16 cellular contexts compared by ENCODE assay signal in genomic region chr5:141772281-141772680, GRCh38.
DNase-seq lines count a peak whose midpoint lies in the region; ATAC-seq and TF ChIP-seq lines count a peak whose summit lies in the region.
"Had no signal": no experiment of that assay in that cellular context is flagged by ENCODE, and none has a peak within 500 bp of the region (broad histone marks: within the 10 kb centered on the region; RNA-seq: fewer than 3 reads in every experiment).

No MANE protein-coding gene starts in this region.

- no peaks in the 10 kb centered on the region for H4K20me1 ChIP-seq in IMR-90 (ENCODE audit: insufficient read depth, low read length)

- H3K9ac ChIP-seq in IMR-90 (ENCODE audit: low read depth, low read length): no peak overlapping the region

- H3K14ac ChIP-seq in IMR-90 (replicated peaks; ENCODE audit: low read depth, low read length): no peak overlapping the region

- in situ Hi-C loops in IMR-90 (cut with MboI; ENCODE audit: low sequenced_read_pairs): no loop called here

- no peak overlapping the region for H4K91ac ChIP-seq in IMR-90 (ENCODE audit: insufficient read depth, low read depth, low read length)

- dilution Hi-C loops in IMR-90 (cut with HindIII; ENCODE audit: low sequenced_read_pairs, unreplicated experiment): no loop called here

- intact Hi-C loops in IMR-90 (cut with micrococcal nuclease): no loop called here

- no peak overlapping the region for H2BK5ac ChIP-seq in IMR-90 (ENCODE audit: low read depth, low read length, poor library complexity, severe bottlenecking)

- no peak for TF ChIP-seq RAD21 in IMR-90 (IDR thresholded peaks at IDR 0.05; ENCODE audit: low read length)

- H2BK20ac ChIP-seq in IMR-90 (ENCODE audit: low read depth, low read length): no peak overlapping the region

- H3K27me3 ChIP-seq in IMR-90 (ENCODE audit: control insufficient read depth, insufficient read depth, low read length): peaks cover 33% of the 10 kb centered on the region

- H3K4me1 ChIP-seq in IMR-90 (ENCODE audit: control insufficient read depth, insufficient read depth, low read length): no peaks in the 10 kb centered on the region

- H2BK15ac ChIP-seq in IMR-90 (ENCODE audit: low read depth, low read length): no peak overlapping the region

- no peak overlapping the region for H3K18ac ChIP-seq in IMR-90 (ENCODE audit: low read depth, low read length)

- no peak overlapping the region for H3K23ac ChIP-seq in IMR-90 (ENCODE audit: low read depth, low read length)

- H2AK5ac ChIP-seq in IMR-90 (ENCODE audit: low read depth, low read length): no peak overlapping the region

- H3K9me1 ChIP-seq in IMR-90 (ENCODE audit: insufficient read depth, low read length): no peaks in the 10 kb centered on the region

- no peak overlapping the region for H4K8ac ChIP-seq in IMR-90 (ENCODE audit: low read depth in 2 of 2, low read length in 2 of 2)

- no peak overlapping the region for H3K4me3 ChIP-seq in IMR-90 (ENCODE audit: insufficient read depth, low read depth, low read length)
- H3K4me3 ChIP-seq in fibroblast of mammary gland (ENCODE audit: control insufficient read depth, low read depth, low read length): no peak overlapping the region

- WGBS in IMR-90 (ENCODE audit: extremely low coverage in 2 of 2, insufficient read length in 1 of 2), 2 experiments: 0% methylated on average over 2 of the region's 9 CpGs; no CpG with 5 or more reads in 1 of the 2 experiments

- no peak for TF ChIP-seq CTCF in IMR-90 (conservative IDR thresholded peaks at IDR 0.05; ENCODE audit: low read depth, low read length)
- TF ChIP-seq CTCF in fibroblast of mammary gland (conservative IDR thresholded peaks at IDR 0.05; ENCODE audit: control insufficient read depth, insufficient read depth, low read depth, low read length): no peak

- H3K4ac ChIP-seq in IMR-90 (ENCODE audit: low read depth, low read length): no peak overlapping the region

- H2AK9ac ChIP-seq in IMR-90 (replicated peaks; ENCODE audit: low read depth, low read length, poor library complexity): peak overlapping the region; percentile 70

- DNase-seq in AG08396 (ENCODE audit: low spot score) (peak; percentile 41), IMR-90 (peak; percentile 45), fibroblast of mammary gland (ENCODE audit: low read depth) (peak; percentile 21), hepatic stellate cell (ENCODE audit: low spot score) (peak; percentile 56), NCI-H526 treated with DMSO at 0.1 percent for 48 hours (lab: John Stamatoyannopoulos, UW) (no peak), mucosa of gallbladder (ENCODE audit: low spot score) (no peak)
- DNase-seq: AML-193; CD4-positive, alpha-beta memory T cell; DND-41; GF-D8; MM.1S; NCI-H187 treated with DMSO at 0.1 percent for 48 hours; NCI-H2171; NCI-H510A had no signal

- no peak overlapping the region for H3K27ac ChIP-seq in IMR-90 (ENCODE audit: insufficient read depth, low read length)

- no peaks in the 10 kb centered on the region for H3K36me3 ChIP-seq in IMR-90 (ENCODE audit: control insufficient read depth, insufficient read depth, low read length)

- H3K4me2 ChIP-seq in IMR-90 (ENCODE audit: low read depth, low read length): no peak overlapping the region

- no peaks in the 10 kb centered on the region for H3K79me1 ChIP-seq in IMR-90 (ENCODE audit: low read depth in 1 of 2, low read length in 2 of 2)

- no peak for TF ChIP-seq POLR2A in IMR-90 (IDR thresholded peaks at IDR 0.05; ENCODE audit: low read depth, low read length)

- CTCF ChIA-PET in IMR-90 (lab: Yijun Ruan, JAX): interaction anchor here (0.9 kb wide), 1 partner anchor 18 kb away, joined by 3 read pairs; no protein-coding TSS in a partner anchor

- H3K9me3 ChIP-seq in IMR-90 (ENCODE audit: control insufficient read depth, insufficient read depth, low read length): 0 out of 2 replicates have a peak, but pooled peaks cover 2% of the 10 kb centered on the region

- H4K5ac ChIP-seq in IMR-90 (ENCODE audit: low read depth, low read length): no peak overlapping the region

- H3K56ac ChIP-seq in IMR-90 (ENCODE audit: extremely low read depth, insufficient read depth, low read length): no peak overlapping the region

- H2AFZ ChIP-seq in IMR-90 (replicated peaks; ENCODE audit: low read length, poor library complexity): no peak overlapping the region

- BruUV-seq in IMR-90 (replicated peaks; lab: Mats Ljungman, UMichigan): no TSS peak

- H2BK120ac ChIP-seq in IMR-90 (ENCODE audit: low read depth, low read length): no peak overlapping the region

- POLR2A ChIA-PET in IMR-90 (lab: Charles Lee; ENCODE audit: unreplicated experiment): no interaction called here

- ATAC-seq in IMR-90 (ENCODE audit: low read depth) (peak; percentile 49), GM18868 (IDR thresholded peaks at IDR 0.05; ENCODE audit: unreplicated experiment) (no peak), HG02678 (IDR thresholded peaks at IDR 0.05; ENCODE audit: unreplicated experiment) (no peak)

TF ChIP-seq in IMR-90, 13 proteins besides CTCF, POLR2A, EP300 and RAD21:
- TF ChIP-seq BHLHE40 (IDR thresholded peaks at IDR 0.05; ENCODE audit: low read depth, low read length) (no peak), RCOR1 (IDR thresholded peaks at IDR 0.05; ENCODE audit: insufficient replicate concordance, low read length) (no peak), FOS (IDR thresholded peaks at IDR 0.05; ENCODE audit: low read depth, low read length) (no peak), CHD1 (IDR thresholded peaks at IDR 0.05; ENCODE audit: low read depth, low read length) (no peak), SMC3 (IDR thresholded peaks at IDR 0.05; ENCODE audit: low read depth, low read length) (no peak), MXI1 (IDR thresholded peaks at IDR 0.05; ENCODE audit: borderline replicate concordance, low read depth, low read length) (no peak), RFX5 (IDR thresholded peaks at IDR 0.05; ENCODE audit: low read depth, low read length) (no peak), CEBPB (IDR thresholded peaks at IDR 0.05; ENCODE audit: low read depth, low read length) (no peak)

Comparison
In these comparisons a context has a peak if more than half of its experiments do, and no peak if none do; other contexts are left out.
1. DNase-seq: peak in AG08396 (single experiment), IMR-90 (single experiment), fibroblast of mammary gland (single experiment) and hepatic stellate cell (single experiment); none in NCI-H526 treated with DMSO at 0.1 percent for 48 hours (single experiment) and mucosa of gallbladder (single experiment).